21 cellular contexts compared by ENCODE assay signal in the genomic region with DNA sequence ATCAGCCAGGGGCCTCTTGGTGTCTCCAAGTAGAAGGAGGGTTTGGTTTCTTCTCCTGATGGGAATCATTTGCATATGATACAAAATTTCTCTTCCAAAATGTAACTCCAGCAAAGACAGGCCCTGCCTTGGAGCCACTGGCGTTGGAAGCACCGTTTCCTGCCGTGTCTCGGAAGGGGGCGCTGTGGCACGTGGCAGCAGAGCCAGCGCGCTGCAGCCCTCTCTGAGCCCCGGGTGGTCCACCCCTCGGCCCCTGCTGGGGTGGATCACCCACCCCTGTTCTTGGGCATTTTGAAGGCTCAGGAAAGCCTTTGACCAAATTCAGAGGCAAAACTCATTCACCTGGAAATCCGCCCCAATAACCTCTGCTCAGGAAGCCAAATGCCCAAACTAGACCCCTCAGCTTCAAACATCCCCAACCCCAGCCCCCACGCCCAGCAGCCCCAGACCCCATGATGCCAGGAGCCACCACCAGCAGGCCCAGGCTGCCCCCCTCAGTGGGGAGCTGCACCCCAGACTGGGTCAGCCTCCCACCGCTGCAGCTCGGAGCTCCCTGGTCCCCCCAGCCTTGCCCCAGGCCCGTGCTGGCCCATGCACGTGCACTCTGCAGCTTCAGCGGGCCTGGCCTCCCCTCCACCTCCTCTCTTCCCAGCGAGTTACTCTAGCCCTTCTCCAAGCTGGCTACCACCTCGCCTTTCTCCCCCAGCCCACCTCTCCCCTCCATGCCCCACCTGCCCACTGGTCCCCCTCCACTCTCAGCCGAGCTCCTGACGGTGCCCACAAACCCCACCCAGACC. TPM values are rescaled to one million over a fixed set of nuclear protein-coding genes. Genes with fewer than 3 reads are reported as not detected.
DNase-seq lines count a peak whose midpoint lies in the region; ATAC-seq, FAIRE-seq and TF ChIP-seq lines count a peak whose summit lies in the region.
"Had no signal": no experiment of that assay in that cellular context is flagged by ENCODE, and none has a peak within 500 bp of the region (broad histone marks: within the 10 kb centered on the region; RNA-seq: fewer than 3 reads in every experiment).

No MANE protein-coding gene starts in this region.

- no peak for FAIRE-seq in keratinocyte (lab: Jason Lieb, UNC)
- FAIRE-seq: frontal cortex had no signal

- no peak for DNase-seq in AG09319 (ENCODE audit: extremely low read depth, low read depth)
- peak; percentile 75 for DNase-seq in H7
- DNase-seq in SK-MEL-5 (ENCODE audit: low read depth, low spot score): peak; percentile 53
- no peak for DNase-seq in keratinocyte (ENCODE audit: low read depth, low spot score)
- DNase-seq in NCI-H2081 (lab: John Stamatoyannopoulos, UW): no peak
- DNase-seq in UCSD-AML1 (lab: John Stamatoyannopoulos, UW; ENCODE audit: unreplicated experiment): no peak
- no peak for DNase-seq in naive thymus-derived CD8-positive, alpha-beta T cell
- no peak for DNase-seq in dorsolateral prefrontal cortex
- DNase-seq: activated CD4-positive, alpha-beta T cell treated with anti-CD3 and anti-CD28 coated beads for 4 hours; activated naive CD4-positive, alpha-beta T cell treated with anti-CD3 and anti-CD28 coated beads, Interleukin-2, amount 50 U/mL, for 16 hours; AML-193; effector memory CD4-positive, alpha-beta T cell; GOT3; NCI-H1105; stimulated activated CD4-positive, alpha-beta T cell treated with anti-CD3 and anti-CD28 coated beads, Interleukin-4, amount 100 ng/mL, for 24 hours had no signal

- H3K9me3 ChIP-seq in keratinocyte (ENCODE audit: control insufficient read depth, low read depth, low read length): peaks cover 4% of the 10 kb centered on the region

- TF ChIP-seq CTCF in AG09319 (IDR thresholded peaks at IDR 0.05; ENCODE audit: low read depth, low read length) (peak; percentile 47), keratinocyte (optimal IDR thresholded peaks at IDR 0.05 in 1 of 3, IDR thresholded peaks at IDR 0.05 in 1 of 3, conservative IDR thresholded peaks at IDR 0.05 in 1 of 3; ENCODE audit: extremely low read depth in 1 of 3, insufficient read depth in 2 of 3, low read length in 3 of 3) (peak; percentile 61 to 83 (median 81)), dorsolateral prefrontal cortex (IDR thresholded peaks at IDR 0.05 in 54 of 56, conservative IDR thresholded peaks at IDR 0.05 in 2 of 56; ENCODE audit: low read depth in 1 of 56, partially characterized antibody in 56 of 56) (no peak)

- H3K4me3 Mint-ChIP-seq in naive thymus-derived CD8-positive, alpha-beta T cell: no peak overlapping the region
- H3K4me3 Mint-ChIP-seq: brain; T-helper 2 cell treated with Interferon-gamma antibody and Interleukin-4, amounts not matched to agents 5 μg/mL and 100 μg/mL, for 36 hours had no signal

- H3K4me1 ChIP-seq in keratinocyte (ENCODE audit: control insufficient read depth, extremely low read depth, insufficient read depth, low read length): no peaks in the 10 kb centered on the region
- H3K4me1 ChIP-seq: Peyer's patch, right lobe of liver, upper lobe of left lung had no signal

- peaks cover 0 to 1% (median 0%) of the 10 kb centered on the region in 4 donors for H3K4me1 Mint-ChIP-seq in naive thymus-derived CD8-positive, alpha-beta T cell

- intact Hi-C loops in dorsolateral prefrontal cortex (cut with DNase I): no loop called here

- in situ Hi-C loops in SK-MEL-5 (cut with HindIII; ENCODE audit: low pct_unique_long_range_greater_than_20kb, low sequenced_read_pairs): no loop called here

- no peak overlapping the region for H3K27ac ChIP-seq in keratinocyte (ENCODE audit: control insufficient read depth, insufficient read depth, low read length)
- H3K27ac ChIP-seq in dorsolateral prefrontal cortex: no peak overlapping the region
- H3K27ac ChIP-seq: Peyer's patch, right lobe of liver, upper lobe of left lung had no signal

- H2AFZ ChIP-seq in keratinocyte (ENCODE audit: control insufficient read depth, low read length): no peak overlapping the region

- H3K79me2 ChIP-seq in keratinocyte (ENCODE audit: control insufficient read depth, insufficient read depth, low read length): no peaks in the 10 kb centered on the region

- H3K36me3 Mint-ChIP-seq in naive thymus-derived CD8-positive, alpha-beta T cell: peaks cover 0 to 7% (median 4%) of the 10 kb centered on the region in 3 donors

- H3K9me1 ChIP-seq in keratinocyte (ENCODE audit: control insufficient read depth, extremely low read depth, insufficient read depth, low read length): no peaks in the 10 kb centered on the region

- H3K4me3 ChIP-seq in H7 (ENCODE audit: insufficient read depth, low read depth, low read length): no peak overlapping the region
- no peak overlapping the region for H3K4me3 ChIP-seq in keratinocyte (ENCODE audit: control insufficient read depth in 2 of 3, extremely low read depth in 1 of 3, insufficient read depth in 2 of 3, low read depth in 1 of 3, low read length in 3 of 3)
- H3K4me3 ChIP-seq in dorsolateral prefrontal cortex: no peak overlapping the region
- H3K4me3 ChIP-seq: Peyer's patch, right lobe of liver, upper lobe of left lung had no signal

- H4K20me1 ChIP-seq in keratinocyte (ENCODE audit: control insufficient read depth, extremely low read depth, insufficient read depth, low read length): no peaks in the 10 kb centered on the region

- H3K36me3 ChIP-seq in H7 (replicated peaks; ENCODE audit: control insufficient read depth, insufficient read depth, low read length) (no peaks in the 10 kb centered on the region), keratinocyte (ENCODE audit: control insufficient read depth in 2 of 2, extremely low read depth in 1 of 2, insufficient read depth in 2 of 2, low read length in 2 of 2) (no peaks in the 10 kb centered on the region)
- H3K36me3 ChIP-seq: Peyer's patch, right lobe of liver, upper lobe of left lung had no signal

- H3K9me3 Mint-ChIP-seq in naive thymus-derived CD8-positive, alpha-beta T cell: peaks cover 0 to 19% (median 8%) of the 10 kb centered on the region in 9 donors

- H3K9ac ChIP-seq in keratinocyte (ENCODE audit: control insufficient read depth, extremely low read depth, insufficient read depth, low read length): no peak overlapping the region

- ATAC-seq in naive thymus-derived CD8-positive, alpha-beta T cell: no peak

- POLR2A ChIA-PET in naive thymus-derived CD8-positive, alpha-beta T cell (lab: Charles Lee): no interaction called here

- dilution Hi-C loops in keratinocyte (cut with MboI; ENCODE audit: extremely low pct_ligation_motif_present, low sequenced_read_pairs): no loop called here

- H3K27ac Mint-ChIP-seq in naive thymus-derived CD8-positive, alpha-beta T cell: no peak overlapping the region
- H3K27ac Mint-ChIP-seq: T-helper 2 cell treated with Interferon-gamma antibody and Interleukin-4, amounts not matched to agents 5 μg/mL and 100 μg/mL, for 36 hours had no signal

- H3K4me2 ChIP-seq in keratinocyte (ENCODE audit: control insufficient read depth, extremely low read depth, insufficient read depth, low read depth, low read length): no peak overlapping the region

- peaks cover 0 to 21% (median 7%) of the 10 kb centered on the region in 5 donors for H3K27me3 Mint-ChIP-seq in naive thymus-derived CD8-positive, alpha-beta T cell
- H3K27me3 Mint-ChIP-seq: brain had no signal

- H3K27me3 ChIP-seq in H7 (ENCODE audit: control insufficient read depth, insufficient read depth, low read length) (no peaks in the 10 kb centered on the region), keratinocyte (ENCODE audit: control insufficient read depth, extremely low read depth, insufficient read depth, low read length) (peaks cover 26% of the 10 kb centered on the region), dorsolateral prefrontal cortex (peaks cover 0 to 17% (median 0%) of the 10 kb centered on the region in 45 donors)
- H3K27me3 ChIP-seq: Peyer's patch, right lobe of liver, upper lobe of left lung had no signal

RNA-seq across cellular contexts. Expression of a gene that starts 29.5 kb away (rescaled TPM):
- total RNA-seq in H7 (2014; rRNA removed; shearing (Covaris generic)): 16.0 and 19.9 TPM in 2 replicates
- 0.11 TPM in 2 replicates for total RNA-seq in SK-MEL-5 (2014; rRNA removed; shearing (Covaris generic))
- 0.99 and 1.4 TPM in 2 replicates for polyA plus RNA-seq in SK-MEL-5 (2015; cell fraction: cytosol; rRNA removed)
- 0.91 TPM in 1 of 2 replicates, not detected in the other for polyA plus RNA-seq in SK-MEL-5 (2015; cell fraction: nucleus; rRNA removed)
- 0.03 to 0.36 TPM in 2 of 3 replicates, not detected in the other for polyA plus RNA-seq in keratinocyte
- not detected for polyA plus RNA-seq in keratinocyte (2011; ENCODE audit: low read depth)
- 0.05 and 0.22 TPM in 2 replicates for polyA plus RNA-seq in keratinocyte (2011; cell fraction: cytosol; rRNA removed)
- 0.18 and 0.65 TPM in 2 replicates for polyA plus RNA-seq in keratinocyte (2011; cell fraction: nucleus; rRNA removed)
- polyA plus RNA-seq in keratinocyte (2012; ENCODE audit: low replicate concordance): 0.03 and 0.13 TPM in 2 replicates
- 0.13 to 0.23 TPM in 2 of 3 replicates, not detected in the other for polyA minus RNA-seq in keratinocyte
- polyA minus RNA-seq in keratinocyte (2011; cell fraction: cytosol; rRNA and poly(A)+ RNA removed): not detected
- polyA minus RNA-seq in keratinocyte (2011; cell fraction: nucleus; rRNA and poly(A)+ RNA removed): 0.74 and 0.85 TPM in 2 replicates
- total RNA-seq in naive thymus-derived CD8-positive, alpha-beta T cell: not detected
- polyA plus RNA-seq in naive thymus-derived CD8-positive, alpha-beta T cell: not detected
- 1 to 10 TPM; 1.9 to 7.2 (median 3.7) TPM for total RNA-seq in dorsolateral prefrontal cortex

Comparison
In these comparisons a context has a peak if more than half of its experiments do, and no peak if none do; other contexts are left out.
1. DNase-seq: peak in H7 (single experiment) and SK-MEL-5 (single experiment); none in AG09319 (single experiment), keratinocyte (single experiment), NCI-H2081 (0 of 2), UCSD-AML1 (single experiment), naive thymus-derived CD8-positive, alpha-beta T cell (0 of 10) and dorsolateral prefrontal cortex (0 of 10).
2. CTCF ChIP-seq: peak in AG09319 (single experiment) and keratinocyte (3 of 3); none in dorsolateral prefrontal cortex (0 of 56).